Comparison of ENCODE assay signal across 8 cellular contexts in the genomic region with DNA sequence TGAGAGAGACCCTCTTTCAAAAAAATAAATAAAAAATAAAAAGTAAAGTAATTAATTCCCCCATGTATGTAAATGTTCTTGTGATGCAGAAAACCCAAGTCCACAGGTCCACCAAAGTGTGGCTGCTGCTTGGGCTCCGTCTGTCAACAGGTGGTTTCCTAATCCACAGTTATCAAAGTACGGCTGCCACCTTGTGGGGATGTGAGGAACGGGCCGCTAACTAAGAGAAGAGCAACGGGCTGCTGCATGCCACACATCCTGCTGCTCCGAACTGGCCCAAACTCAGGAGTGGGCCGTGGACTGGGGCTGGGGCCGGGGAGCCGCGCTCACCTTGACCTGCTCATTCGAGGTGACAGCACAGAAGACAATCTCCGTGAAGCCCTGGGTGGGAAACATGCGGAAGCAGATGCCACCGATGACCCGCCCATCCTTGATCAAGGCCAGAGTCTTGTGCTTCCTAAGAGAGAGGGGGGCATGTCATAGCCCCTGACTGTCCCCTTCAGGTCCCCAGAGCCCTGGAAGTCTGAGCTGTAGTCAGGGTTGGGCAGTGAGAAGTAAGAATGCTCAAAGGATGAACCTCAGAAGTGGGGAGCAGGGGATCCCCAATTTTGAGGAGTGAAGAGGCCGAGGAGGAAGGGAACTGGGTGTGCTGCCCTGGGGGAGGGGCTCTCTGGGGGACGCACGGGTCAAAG. TPM values are rescaled to one million over a fixed set of nuclear protein-coding genes. Genes with fewer than 3 reads are reported as not detected.
DNase-seq lines count a peak whose midpoint lies in the region; ATAC-seq, FAIRE-seq and TF ChIP-seq lines count a peak whose summit lies in the region.

No MANE protein-coding gene starts in this region.

- H3K27ac Mint-ChIP-seq in WTC11, result peak overlapping the region; percentile 41; the same call in 1 of the 2 replicates

- peaks cover 3% of the 10 kb centered on the region for H3K79me2 ChIP-seq in keratinocyte (ENCODE audit: control insufficient read depth, insufficient read depth, low read length)

- H3K4me1 ChIP-seq in breast epithelium (peaks cover 6 to 10% of the 10 kb centered on the region in 2 donors), keratinocyte (ENCODE audit: control insufficient read depth, extremely low read depth, insufficient read depth, low read length) (peaks cover 28% of the 10 kb centered on the region)

- intact Hi-C loops in breast epithelium (cut with DNase I; ENCODE audit: low total_unique reads), result no loop called here

- H3K4me1 Mint-ChIP-seq in WTC11, result peaks cover 22% of the 10 kb centered on the region

- H3K9me1 ChIP-seq in keratinocyte (ENCODE audit: control insufficient read depth, extremely low read depth, insufficient read depth, low read length), result no peaks in the 10 kb centered on the region

- CTCF ChIA-PET in WTC11 (lab: Charles Lee), result interaction anchor here (0.8 to 4.5 kb wide), 9 partner anchors 10 to 157 kb away, joined by 3 to 54 read pairs (median 5); a partner anchor contains a TSS

- POLR2A ChIA-PET in WTC11 (lab: Charles Lee), result no interaction called here

- H3K27me3 ChIP-seq in breast epithelium, result no peaks in the 10 kb centered on the region
- H3K27me3 ChIP-seq in keratinocyte (ENCODE audit: control insufficient read depth, extremely low read depth, insufficient read depth, low read length), result no peaks in the 10 kb centered on the region

- no peaks in the 10 kb centered on the region for H4K20me1 ChIP-seq in keratinocyte (ENCODE audit: control insufficient read depth, extremely low read depth, insufficient read depth, low read length)

- no peak overlapping the region for H3K9ac ChIP-seq in keratinocyte (ENCODE audit: control insufficient read depth, extremely low read depth, insufficient read depth, low read length)

- no peak overlapping the region for H3K27ac ChIP-seq in breast epithelium
- H3K27ac ChIP-seq in keratinocyte (ENCODE audit: control insufficient read depth, insufficient read depth, low read length), result no peak overlapping the region

- peak; percentile 86 for FAIRE-seq in keratinocyte (lab: Jason Lieb, UNC)

- H3K9me3 Mint-ChIP-seq in WTC11, result no peaks in the 10 kb centered on the region

- dilution Hi-C loops in keratinocyte (cut with MboI; ENCODE audit: extremely low pct_ligation_motif_present, low sequenced_read_pairs), result no loop called here

- no peak overlapping the region for H3K4me3 ChIP-seq in breast epithelium
- H3K4me3 ChIP-seq in keratinocyte (ENCODE audit: control insufficient read depth in 2 of 3, extremely low read depth in 1 of 3, insufficient read depth in 2 of 3, low read depth in 1 of 3, low read length in 3 of 3), result no peak overlapping the region

- H3K4me2 ChIP-seq in keratinocyte (ENCODE audit: control insufficient read depth, extremely low read depth, insufficient read depth, low read depth, low read length), result no peak overlapping the region

- no peak overlapping the region for H3K4me3 Mint-ChIP-seq in WTC11

- no peak for TF ChIP-seq POLR2A in breast epithelium (IDR thresholded peaks at IDR 0.05)

- H3K36me3 ChIP-seq in breast epithelium, result no peaks in the 10 kb centered on the region
- peaks cover 18 to 26% of the 10 kb centered on the region in 2 experiments for H3K36me3 ChIP-seq in keratinocyte (ENCODE audit: control insufficient read depth in 2 of 2, extremely low read depth in 1 of 2, insufficient read depth in 2 of 2, low read length in 2 of 2)

- H3K9me3 ChIP-seq in breast epithelium (no peaks in the 10 kb centered on the region), keratinocyte (ENCODE audit: control insufficient read depth, low read depth, low read length) (no peaks in the 10 kb centered on the region)

- H3K27me3 Mint-ChIP-seq in WTC11 (ENCODE audit: low read depth), result no peaks in the 10 kb centered on the region

- no peak overlapping the region for H2AFZ ChIP-seq in keratinocyte (ENCODE audit: control insufficient read depth, low read length)

- DNase-seq in ACHN (peak; percentile 84), H4 (ENCODE audit: low spot score) (peak; percentile 75), NCI-H345 treated with DMSO at 0.1 percent for 48 hours (lab: John Stamatoyannopoulos, UW; ENCODE audit: unreplicated experiment) (peak; percentile 47), WTC11 (ENCODE audit: low spot score) (peak; percentile 87), breast epithelium (ENCODE audit: low spot score in 2 of 2) (peak; percentile 84 to 87), keratinocyte (ENCODE audit: low read depth, low spot score) (no peak)
- DNase-seq in stimulated activated CD4-positive, alpha-beta T cell treated with anti-CD3 and anti-CD28 coated beads, Interleukin-1b, Interleukin-23, amount 100 ng/mL, for 4 hours (ENCODE audit: low read depth in 2 of 2), result peak; percentile 68 to 77

- in situ Hi-C loops in ACHN (cut with HindIII; ENCODE audit: low pct_ligation_motif_present, low pct_unique_long_range_greater_than_20kb, low sequenced_read_pairs), result loop anchor here (25.0 kb wide), 1 partner anchor 155 kb away; a partner anchor contains a TSS

- TF ChIP-seq CTCF in WTC11 (IDR thresholded peaks at IDR 0.05) (peak; percentile 58), breast epithelium (IDR thresholded peaks at IDR 0.05) (peak; percentile 53 to 89 (median 78)), keratinocyte (optimal IDR thresholded peaks at IDR 0.05 in 1 of 3, IDR thresholded peaks at IDR 0.05 in 1 of 3, conservative IDR thresholded peaks at IDR 0.05 in 1 of 3; ENCODE audit: extremely low read depth in 1 of 3, insufficient read depth in 2 of 3, low read length in 3 of 3) (peak; percentile 81 to 96 (median 84))

- ATAC-seq in WTC11, result peak; percentile 23
- ATAC-seq in HG02588 (IDR thresholded peaks at IDR 0.05; ENCODE audit: unreplicated experiment), result no peak

- H3K36me3 Mint-ChIP-seq in WTC11, result peaks cover 30% of the 10 kb centered on the region

TF ChIP-seq in WTC11, 78 proteins besides CTCF, POLR2A, EP300 and RAD21 (continues in another document):
- no peak for TF ChIP-seq SMAD3 (CRISPR knock-in tag; IDR thresholded peaks at IDR 0.05; ENCODE audit: borderline replicate concordance)

RNA-seq across cellular contexts. Expression of a gene that starts 4.3 kb away (rescaled TPM):
- 7.5 and 16.7 TPM in 2 replicates for total RNA-seq in H4 (2014; rRNA removed; shearing (Covaris generic))
- 44.8 to 54.0 TPM (median 52.7 TPM) in 3 replicates for total RNA-seq in WTC11 (2021)
- total RNA-seq in breast epithelium, result 10 to 100 TPM; 22.7 to 55.8 (median 54.4) TPM
- polyA plus RNA-seq in keratinocyte, result 26.1 to 42.0 TPM (median 28.2 TPM) in 3 replicates
- polyA plus RNA-seq in keratinocyte (2011; ENCODE audit: low read depth), result 13.2 TPM
- 11.7 and 16.6 TPM in 2 replicates for polyA plus RNA-seq in keratinocyte (2011; cell fraction: cytosol; rRNA removed)
- 132 and 177 TPM in 2 replicates for polyA plus RNA-seq in keratinocyte (2011; cell fraction: nucleus; rRNA removed)
- 23.6 and 33.2 TPM in 2 replicates for polyA plus RNA-seq in keratinocyte (2012; ENCODE audit: low replicate concordance)
- polyA minus RNA-seq in keratinocyte, result 22.0 to 38.4 TPM (median 22.8 TPM) in 3 replicates
- polyA minus RNA-seq in keratinocyte (2011; cell fraction: cytosol; rRNA and poly(A)+ RNA removed), result 18.4 TPM
- polyA minus RNA-seq in keratinocyte (2011; cell fraction: nucleus; rRNA and poly(A)+ RNA removed), result 18.3 and 22.7 TPM in 2 replicates

RNA-seq across cellular contexts. Expression of a gene that starts 4.3 kb away (rescaled TPM):
- total RNA-seq in H4 (2014; rRNA removed; shearing (Covaris generic)), result 7.5 and 7.7 TPM in 2 replicates
- total RNA-seq in WTC11 (2021) (6.3 to 7.6 TPM (median 7.3 TPM) in 3 replicates), breast epithelium (10 to 100 TPM; 13.1 to 22.8 (median 13.4) TPM)
- 5.2 to 8.8 TPM (median 6.1 TPM) in 3 replicates for polyA plus RNA-seq in keratinocyte
- 2.0 TPM for polyA plus RNA-seq in keratinocyte (2011; ENCODE audit: low read depth)
- polyA plus RNA-seq in keratinocyte (2011; cell fraction: cytosol; rRNA removed), result 2.4 and 3.5 TPM in 2 replicates
- 12.3 and 14.9 TPM in 2 replicates for polyA plus RNA-seq in keratinocyte (2011; cell fraction: nucleus; rRNA removed)
- polyA plus RNA-seq in keratinocyte (2012; ENCODE audit: low replicate concordance), result 3.8 and 7.1 TPM in 2 replicates
- polyA minus RNA-seq in keratinocyte, result 5.2 to 13.9 TPM (median 9.6 TPM) in 3 replicates
- 6.3 TPM for polyA minus RNA-seq in keratinocyte (2011; cell fraction: cytosol; rRNA and poly(A)+ RNA removed)
- polyA minus RNA-seq in keratinocyte (2011; cell fraction: nucleus; rRNA and poly(A)+ RNA removed), result 4.4 and 5.7 TPM in 2 replicates

RNA-seq across cellular contexts. Expression of a gene that starts 5.8 kb away (rescaled TPM):
- not detected in 2 replicates for total RNA-seq in H4 (2014; rRNA removed; shearing (Covaris generic))
- 0.30 to 0.57 TPM (median 0.46 TPM) in 3 replicates for total RNA-seq in WTC11 (2021)
- under 1 TPM in 1 of 3 donors, not detected in 2; 0.48 TPM for total RNA-seq in breast epithelium
- polyA plus RNA-seq in keratinocyte, result 0.03 TPM in 1 of 3 replicates, not detected in the others
- not detected for polyA plus RNA-seq in keratinocyte (2011; ENCODE audit: low read depth)
- polyA plus RNA-seq in keratinocyte (2011; cell fraction: cytosol; rRNA removed), result not detected in 2 replicates
- not detected in 2 replicates for polyA plus RNA-seq in keratinocyte (2011; cell fraction: nucleus; rRNA removed)
- polyA plus RNA-seq in keratinocyte (2012; ENCODE audit: low replicate concordance), result 0.16 and 0.18 TPM in 2 replicates
- not detected in 3 replicates for polyA minus RNA-seq in keratinocyte
- polyA minus RNA-seq in keratinocyte (2011; cell fraction: cytosol; rRNA and poly(A)+ RNA removed), result not detected
- polyA minus RNA-seq in keratinocyte (2011; cell fraction: nucleus; rRNA and poly(A)+ RNA removed), result not detected in 2 replicates

RNA-seq across cellular contexts. Expression of a gene that starts 18.6 kb away (rescaled TPM):
- 0.04 TPM in 1 of 2 replicates, not detected in the other for total RNA-seq in H4 (2014; rRNA removed; shearing (Covaris generic))
- total RNA-seq in WTC11 (2021) (3.1 to 4.5 TPM (median 3.7 TPM) in 3 replicates), breast epithelium (1 to 10 TPM in 1 of 3 donors, under 1 TPM in 2; 0.48 to 1.0 (median 0.66) TPM)
- 0.03 to 0.13 TPM (median 0.09 TPM) in 3 replicates for polyA plus RNA-seq in keratinocyte
- 0.10 TPM for polyA plus RNA-seq in keratinocyte (2011; ENCODE audit: low read depth)
- polyA plus RNA-seq in keratinocyte (2011; cell fraction: cytosol; rRNA removed), result 0.10 TPM in 2 replicates
- 0.14 and 0.52 TPM in 2 replicates for polyA plus RNA-seq in keratinocyte (2011; cell fraction: nucleus; rRNA removed)
- 0.17 TPM in 1 of 2 replicates, not detected in the other for polyA plus RNA-seq in keratinocyte (2012; ENCODE audit: low replicate concordance)
- 0.07 TPM in 1 of 3 replicates, not detected in the others for polyA minus RNA-seq in keratinocyte
- not detected for polyA minus RNA-seq in keratinocyte (2011; cell fraction: cytosol; rRNA and poly(A)+ RNA removed)
- polyA minus RNA-seq in keratinocyte (2011; cell fraction: nucleus; rRNA and poly(A)+ RNA removed), result not detected in 2 replicates

RNA-seq across cellular contexts. Expression of a gene that starts 37.9 kb away (rescaled TPM):
- total RNA-seq in H4 (2014; rRNA removed; shearing (Covaris generic)), result 67.3 and 79.9 TPM in 2 replicates
- total RNA-seq in WTC11 (2021) (74.3 to 84.8 TPM (median 84.1 TPM) in 3 replicates), breast epithelium (100 to 1,000 TPM; 114 to 146 (median 117) TPM)
- 162 to 205 TPM (median 190 TPM) in 3 replicates for polyA plus RNA-seq in keratinocyte
- polyA plus RNA-seq in keratinocyte (2011; ENCODE audit: low read depth), result 39.1 TPM
- polyA plus RNA-seq in keratinocyte (2011; cell fraction: cytosol; rRNA removed), result 175 and 251 TPM in 2 replicates
- polyA plus RNA-seq in keratinocyte (2011; cell fraction: nucleus; rRNA removed), result 119 and 154 TPM in 2 replicates
- 93.5 and 168 TPM in 2 replicates for polyA plus RNA-seq in keratinocyte (2012; ENCODE audit: low replicate concordance)
- 92.2 to 195 TPM (median 110 TPM) in 3 replicates for polyA minus RNA-seq in keratinocyte
- 108 TPM for polyA minus RNA-seq in keratinocyte (2011; cell fraction: cytosol; rRNA and poly(A)+ RNA removed)
- 31.3 and 35.6 TPM in 2 replicates for polyA minus RNA-seq in keratinocyte (2011; cell fraction: nucleus; rRNA and poly(A)+ RNA removed)
